Comparison of ENCODE assay signal across 9 cellular contexts in the genomic region with DNA sequence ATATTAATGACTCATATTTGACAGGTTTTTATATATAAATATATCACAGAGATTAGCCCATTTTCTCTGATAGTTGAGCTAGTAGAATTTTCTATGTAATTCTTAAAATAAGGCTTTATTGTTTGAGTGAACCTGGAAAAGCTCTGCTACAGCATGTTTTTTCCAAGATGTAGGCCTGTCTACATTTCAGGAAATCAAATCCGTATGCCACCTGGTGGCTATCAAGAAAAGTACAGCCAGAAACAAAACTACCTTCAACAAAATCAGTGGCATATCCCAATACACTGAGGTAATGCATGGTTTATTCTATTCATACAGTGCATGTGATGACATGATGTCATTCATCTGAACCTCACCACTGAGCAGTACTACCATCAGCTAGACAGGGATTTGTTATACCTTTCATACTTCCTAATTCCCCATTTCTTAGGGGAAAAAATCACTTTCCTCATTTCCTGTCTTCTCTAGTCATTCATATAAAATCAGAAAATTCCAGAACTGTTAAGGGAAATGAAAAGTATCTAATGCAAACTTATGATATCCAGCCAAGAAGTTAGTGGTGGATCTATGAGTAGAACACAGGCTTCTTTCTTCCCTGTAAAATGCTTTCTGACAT.
DNase-seq lines count a peak whose midpoint lies in the region; ATAC-seq, FAIRE-seq and TF ChIP-seq lines count a peak whose summit lies in the region.
"Had no signal": no experiment of that assay in that cellular context is flagged by ENCODE, and none has a peak within 500 bp of the region (broad histone marks: within the 10 kb centered on the region; RNA-seq: fewer than 3 reads in every experiment).

No MANE protein-coding gene starts in this region.

- H3K9ac ChIP-seq in H1 (replicated peaks in 1 of 4; ENCODE audit: extremely low read depth in 1 of 4, low read depth in 3 of 4, low read length in 3 of 4) (no peak overlapping the region), mesendoderm (ENCODE audit: low read length) (no peak overlapping the region)

- no peak for TF ChIP-seq POLR2A in H1 (IDR thresholded peaks at IDR 0.05; ENCODE audit: control extremely low read depth in 1 of 2, low read depth in 2 of 2, low read length in 2 of 2)

- H2AK5ac ChIP-seq in H1 (ENCODE audit: low read depth, low read length) (no peak overlapping the region), mesendoderm (ENCODE audit: low read length) (no peak overlapping the region)

- peak; percentile 98 for FAIRE-seq in H1 (lab: Jason Lieb, UNC)

- no peaks in the 10 kb centered on the region for H4K20me1 ChIP-seq in H1 (replicated peaks in 1 of 2; ENCODE audit: control insufficient read depth in 1 of 2, insufficient read depth in 2 of 2, low read length in 2 of 2)

- H3K4me3 ChIP-seq in H1 (ENCODE audit: extremely low read depth in 1 of 4, insufficient read depth in 2 of 4, low read depth in 3 of 4, low read length in 4 of 4): no peak overlapping the region
- no peak overlapping the region for H3K4me3 ChIP-seq in mesendoderm (ENCODE audit: low read length)
- H3K4me3 ChIP-seq: HAP-1 had no signal

- H2BK5ac ChIP-seq in H1 (ENCODE audit: low read depth, low read length): no peak overlapping the region
- H2BK5ac ChIP-seq in mesendoderm (ENCODE audit: low read length): no peak overlapping the region

- DNase-seq in AG08396 (ENCODE audit: low spot score) (peak; percentile 42), NCI-H774 (lab: John Stamatoyannopoulos, UW) (peak; percentile 54), H1 (ENCODE audit: low read depth in 1 of 2, low spot score in 2 of 2) (no peak), mesendoderm (peak; percentile 47)
- DNase-seq in activated CD4-positive, CD25-positive, alpha-beta regulatory T cell treated with anti-CD3 and anti-CD28 coated beads, Interleukin-2, amount 50 U/mL, for 72 hours: no peak

- no peaks in the 10 kb centered on the region for H3K23me2 ChIP-seq in H1 (ENCODE audit: low read depth, low read length)

- H2BK15ac ChIP-seq in H1 (ENCODE audit: low read length) (no peak overlapping the region), mesendoderm (replicated peaks; ENCODE audit: low read depth) (no peak overlapping the region)

- peak; percentile 77 for ATAC-seq in GM18508 (IDR thresholded peaks at IDR 0.05; ENCODE audit: insufficient read depth, unreplicated experiment)
- ATAC-seq in HG03342 (IDR thresholded peaks at IDR 0.05; ENCODE audit: unreplicated experiment): peak; percentile 73
- no peak for ATAC-seq in HG03457 (IDR thresholded peaks at IDR 0.05; ENCODE audit: unreplicated experiment)

- H4K8ac ChIP-seq in H1 (ENCODE audit: extremely low read depth, insufficient read depth, low read length): no peak overlapping the region
- no peak overlapping the region for H4K8ac ChIP-seq in mesendoderm (ENCODE audit: low read depth, low read length)

- no peaks in the 10 kb centered on the region for H3K27me3 ChIP-seq in H1 (replicated peaks in 1 of 4; ENCODE audit: control insufficient read depth in 3 of 4, extremely low read depth in 1 of 4, insufficient read depth in 3 of 4, low read length in 3 of 4)
- H3K27me3 ChIP-seq in mesendoderm (ENCODE audit: insufficient read depth, low read length, poor library complexity): no peaks in the 10 kb centered on the region

- H3K4me2 ChIP-seq in H1 (ENCODE audit: insufficient read depth in 1 of 2, low read depth in 2 of 2, low read length in 2 of 2): no peak overlapping the region
- no peak overlapping the region for H3K4me2 ChIP-seq in mesendoderm (ENCODE audit: low read length)

- CTCF ChIA-PET in H1 (lab: Charles Lee; ENCODE audit: partially characterized antibody): interaction anchor here (0.6 to 14.1 kb wide), 21 partner anchors 8 to 1540 kb away, joined by 3 to 247 read pairs (median 3); no protein-coding TSS in a partner anchor

- TF ChIP-seq EP300 in H1 (IDR thresholded peaks at IDR 0.05; ENCODE audit: borderline replicate concordance in 1 of 2, low read depth in 2 of 2, low read length in 2 of 2): no peak

- H3K36me3 ChIP-seq in H1 (ENCODE audit: control insufficient read depth in 2 of 4, insufficient read depth in 4 of 4, low read length in 3 of 4) (no peaks in the 10 kb centered on the region), mesendoderm (ENCODE audit: control insufficient read depth, insufficient read depth, low read length) (no peaks in the 10 kb centered on the region)
- H3K36me3 ChIP-seq: HAP-1 had no signal

- H4K5ac ChIP-seq in H1 (ENCODE audit: insufficient read length, low read depth, low read length) (no peak overlapping the region), mesendoderm (ENCODE audit: low read length) (no peak overlapping the region)

- no peaks in the 10 kb centered on the region for H3K4me1 ChIP-seq in H1 (replicated peaks in 1 of 4; ENCODE audit: control insufficient read depth in 3 of 4, insufficient read depth in 4 of 4, low read length in 3 of 4)
- no peaks in the 10 kb centered on the region for H3K4me1 ChIP-seq in mesendoderm (ENCODE audit: control insufficient read depth, low read depth, low read length)
- H3K4me1 ChIP-seq: HAP-1 had no signal

- H2BK12ac ChIP-seq in H1 (ENCODE audit: low read depth, low read length): no peak overlapping the region

- H3K9me3 ChIP-seq in H1 (ENCODE audit: insufficient read depth in 2 of 2, low read depth in 1 of 2, low read length in 1 of 2): no peaks in the 10 kb centered on the region
- H3K9me3 ChIP-seq: HAP-1 had no signal

- H3K18ac ChIP-seq in H1 (ENCODE audit: extremely low read depth, low read length): no peak overlapping the region
- H3K18ac ChIP-seq in mesendoderm (ENCODE audit: low read length): no peak overlapping the region

- no peak overlapping the region for H3K14ac ChIP-seq in H1 (ENCODE audit: insufficient read length)

- 0% methylated on average over 1 of the region's 1 CpG; no CpG with 5 or more reads in 1 of the 2 experiments for WGBS in H1 (ENCODE audit: extremely low coverage in 1 of 2, insufficient coverage in 1 of 2, insufficient read length in 1 of 2, insufficient replicate concordance in 2 of 2, low coverage in 1 of 2, low lambda C conversion rate in 2 of 2, missing lambda C conversion rate in 1 of 2), 2 experiments
- no CpG with 5 or more reads among the region's 1 CpG for WGBS in mesendoderm (ENCODE audit: extremely low coverage, insufficient coverage, low lambda C conversion rate)

- no peak overlapping the region for H4K91ac ChIP-seq in H1 (replicated peaks; ENCODE audit: insufficient read length, low read length)

- H2BK120ac ChIP-seq in H1 (replicated peaks; ENCODE audit: low read depth, low read length): no peak overlapping the region
- H2BK120ac ChIP-seq in mesendoderm (ENCODE audit: low read depth, low read length): no peak overlapping the region

- H3K79me2 ChIP-seq in H1 (ENCODE audit: control insufficient read depth in 1 of 2, insufficient read depth in 2 of 2, low read length in 2 of 2): no peaks in the 10 kb centered on the region
- H3K79me2 ChIP-seq in mesendoderm (ENCODE audit: control insufficient read depth, insufficient read depth, low read length): no peaks in the 10 kb centered on the region

- H3K27ac ChIP-seq in H1 (ENCODE audit: low read depth, low read length): no peak overlapping the region
- no peak overlapping the region for H3K27ac ChIP-seq in mesendoderm (ENCODE audit: low read depth, low read length)

- H3K79me1 ChIP-seq in H1 (ENCODE audit: low read depth, low read length) (no peaks in the 10 kb centered on the region), mesendoderm (ENCODE audit: low read length) (no peaks in the 10 kb centered on the region)

- H3K56ac ChIP-seq in H1 (replicated peaks; ENCODE audit: insufficient read length, low read depth, low read length) (no peak overlapping the region), mesendoderm (ENCODE audit: low read length) (no peak overlapping the region)

- POLR2A ChIA-PET in H1 (lab: Charles Lee; ENCODE audit: partially characterized antibody): no interaction called here

- peak; percentile 54 to 61 for TF ChIP-seq RAD21 in H1 (IDR thresholded peaks at IDR 0.05 in 1 of 2, conservative IDR thresholded peaks at IDR 0.05 in 1 of 2; ENCODE audit: low read depth in 2 of 2, low read length in 2 of 2)

- peak in 2 of 3 experiments; percentile 45 to 63; a peak in 2 of 4 replicates for TF ChIP-seq CTCF in H1 (IDR thresholded peaks at IDR 0.05; ENCODE audit: control extremely low read depth in 1 of 3, insufficient read depth in 1 of 3, low read depth in 1 of 3, low read length in 3 of 3)

- no peak overlapping the region for H2BK20ac ChIP-seq in H1 (ENCODE audit: low read length)

- H3K23ac ChIP-seq in H1 (ENCODE audit: insufficient read length) (no peak overlapping the region), mesendoderm (ENCODE audit: low read length) (no peak overlapping the region)

- no peak overlapping the region for H2AFZ ChIP-seq in H1 (ENCODE audit: low read length)

- H3K4ac ChIP-seq in H1 (replicated peaks; ENCODE audit: insufficient read length, low read depth, low read length) (no peak overlapping the region), mesendoderm (ENCODE audit: low read depth, low read length) (no peak overlapping the region)

TF ChIP-seq in H1, 55 proteins besides CTCF, POLR2A, EP300 and RAD21 (continues in another document):
- no peak for TF ChIP-seq SP2 (IDR thresholded peaks at IDR 0.05; ENCODE audit: low read length)
- TF ChIP-seq TEAD4 (IDR thresholded peaks at IDR 0.05; ENCODE audit: low read depth, low read length): no peak
- no peak for TF ChIP-seq NRF1 (IDR thresholded peaks at IDR 0.05; ENCODE audit: low read depth, low read length)
- TF ChIP-seq SAP30 (IDR thresholded peaks at IDR 0.05; ENCODE audit: insufficient read depth, insufficient replicate concordance, low read length): no peak
- no peak for TF ChIP-seq SRF (IDR thresholded peaks at IDR 0.05; ENCODE audit: low read depth, low read length)
- TF ChIP-seq SP1 (IDR thresholded peaks at IDR 0.05; ENCODE audit: low read depth, low read length): no peak
- TF ChIP-seq, protein P1, sequence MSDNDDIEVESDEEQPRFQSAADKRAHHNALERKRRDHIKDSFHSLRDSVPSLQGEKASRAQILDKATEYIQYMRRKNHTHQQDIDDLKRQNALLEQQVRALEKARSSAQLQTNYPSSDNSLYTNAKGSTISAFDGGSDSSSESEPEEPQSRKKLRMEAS (IDR thresholded peaks at IDR 0.05): no peak
- no peak for TF ChIP-seq RXRA (IDR thresholded peaks at IDR 0.05; ENCODE audit: insufficient read depth, low read depth, low read length)
- TF ChIP-seq SIRT6 (IDR thresholded peaks at IDR 0.05; ENCODE audit: low read length): no peak
- no peak for TF ChIP-seq BACH1 (IDR thresholded peaks at IDR 0.05; ENCODE audit: low read length)
- TF ChIP-seq CREB1 (IDR thresholded peaks at IDR 0.05): no peak
- no peak for TF ChIP-seq HDAC2 (IDR thresholded peaks at IDR 0.05; ENCODE audit: borderline replicate concordance in 1 of 2, low read depth in 2 of 2, low read length in 2 of 2)

Comparison
In these comparisons a context has a peak if more than half of its experiments do, and no peak if none do; other contexts are left out.
1. DNase-seq: peak in AG08396 (single experiment), NCI-H774 (single experiment) and mesendoderm (single experiment); none in H1 (0 of 2) and activated CD4-positive, CD25-positive, alpha-beta regulatory T cell treated with anti-CD3 and anti-CD28 coated beads, Interleukin-2, amount 50 U/mL, for 72 hours (single experiment).